Comparison of ENCODE assay signal across 12 cellular contexts in genomic region chr18:49613741-49614151, GRCh38. TPM values are rescaled to one million over a fixed set of nuclear protein-coding genes. Genes with fewer than 3 reads are reported as not detected.
A peak's percentile ranks its signal among the peaks of the same experiment; 100 is the strongest.
DNase-seq lines count a peak whose midpoint lies in the region; ATAC-seq and TF ChIP-seq lines count a peak whose summit lies in the region.
"Had no signal": no experiment of that assay in that cellular context is flagged by ENCODE, and none has a peak within 500 bp of the region (broad histone marks: within the 10 kb centered on the region; RNA-seq: fewer than 3 reads in every experiment).

No MANE protein-coding gene starts in this region.

- H3K14ac ChIP-seq in neuronal stem cell (ENCODE audit: low read length) = no peak overlapping the region

- WGBS in neuronal stem cell (ENCODE audit: extremely low coverage in 2 of 2, insufficient read length in 2 of 2, insufficient replicate concordance in 1 of 2), 2 donors = no CpG with 5 or more reads among the region's 3 CpGs
- WGBS in tibial nerve, 2 donors = 39% methylated on average over 3 of the region's 3 CpGs

- no peak overlapping the region for H4K91ac ChIP-seq in neuronal stem cell (ENCODE audit: low read depth, low read length, poor library complexity)

- no peak overlapping the region for H3K23ac ChIP-seq in neuronal stem cell (ENCODE audit: low read depth, low read length, poor library complexity)

- no peak overlapping the region for H2AK5ac ChIP-seq in neuronal stem cell (ENCODE audit: low read depth, low read length)

- no peak overlapping the region for H2AFZ ChIP-seq in neuronal stem cell (ENCODE audit: low read length)

- TF ChIP-seq CTCF in epithelial cell of esophagus (IDR thresholded peaks at IDR 0.05; ENCODE audit: insufficient read depth, low read depth, low read length, missing control alignments) (no peak), tibial nerve (IDR thresholded peaks at IDR 0.05) (no peak)

- H2BK5ac ChIP-seq in neuronal stem cell (ENCODE audit: low read length) = no peak overlapping the region

- H3K4me3 ChIP-seq in epithelial cell of esophagus (ENCODE audit: low read length) (no peak overlapping the region), neuronal stem cell (ENCODE audit: low read length in 2 of 2) (no peak overlapping the region), tibial nerve (no peak overlapping the region)
- H3K4me3 ChIP-seq: colonic mucosa had no signal

- no peak overlapping the region for H2BK12ac ChIP-seq in neuronal stem cell (ENCODE audit: low read length)

- H3K79me1 ChIP-seq in neuronal stem cell (ENCODE audit: low read depth, low read length) = no peaks in the 10 kb centered on the region

- no peak for ATAC-seq in HG03135 (IDR thresholded peaks at IDR 0.05; ENCODE audit: unreplicated experiment)
- ATAC-seq in GM18868 (IDR thresholded peaks at IDR 0.05; ENCODE audit: unreplicated experiment) = no peak

- no peak for TF ChIP-seq POLR2A in tibial nerve (IDR thresholded peaks at IDR 0.05)

- no peak overlapping the region for H4K8ac ChIP-seq in neuronal stem cell (ENCODE audit: low read depth, low read length)

- DNase-seq in DMS79 (lab: John Stamatoyannopoulos, UW) = peak; percentile 36
- no peak for DNase-seq in DMS79 treated with DMSO at 0.1 percent for 48 hours (lab: John Stamatoyannopoulos, UW)
- DNase-seq in NCI-H2227 (lab: John Stamatoyannopoulos, UW; ENCODE audit: unreplicated experiment) = peak; percentile 33
- peak; percentile 32 for DNase-seq in epithelial cell of esophagus (ENCODE audit: low read depth)
- DNase-seq in neuronal stem cell (ENCODE audit: low spot score) = no peak
- DNase-seq in tibial nerve (ENCODE audit: low spot score in 2 of 2) = no peak
- DNase-seq: activated CD4-positive, CD25-positive, alpha-beta regulatory T cell; CD4-positive, alpha-beta T cell; colonic mucosa; posterior cingulate gyrus had no signal

- H3K36me3 ChIP-seq in neuronal stem cell (replicated peaks in 1 of 2; ENCODE audit: control insufficient read depth in 2 of 2, insufficient read depth in 2 of 2, low read length in 2 of 2) = no peaks in the 10 kb centered on the region
- no peaks in the 10 kb centered on the region for H3K36me3 ChIP-seq in tibial nerve
- H3K36me3 ChIP-seq: colonic mucosa had no signal

- TF ChIP-seq EP300 in tibial nerve (IDR thresholded peaks at IDR 0.05) = no peak

- H3K9ac ChIP-seq in neuronal stem cell (ENCODE audit: low read depth, low read length, poor library complexity) = no peak overlapping the region

- H3K4me2 ChIP-seq in neuronal stem cell (ENCODE audit: insufficient read depth, low read length, poor library complexity, severe bottlenecking) = peak overlapping the region; percentile 29

- H3K27me3 ChIP-seq in neuronal stem cell (ENCODE audit: control insufficient read depth in 3 of 3, insufficient read depth in 3 of 3, low read depth in 1 of 3, low read length in 3 of 3) (no peaks in the 10 kb centered on the region), tibial nerve (no peaks in the 10 kb centered on the region)
- H3K27me3 ChIP-seq: colonic mucosa had no signal

- no peak overlapping the region for H2BK15ac ChIP-seq in neuronal stem cell (ENCODE audit: low read length)

- H3K9me3 ChIP-seq in neuronal stem cell (replicated peaks in 1 of 2; ENCODE audit: control insufficient read depth in 2 of 2, insufficient read depth in 1 of 2, low read depth in 1 of 2, low read length in 2 of 2) = no peaks in the 10 kb centered on the region
- no peaks in the 10 kb centered on the region for H3K9me3 ChIP-seq in tibial nerve
- H3K9me3 ChIP-seq: colonic mucosa had no signal

- H3K27ac ChIP-seq in neuronal stem cell (replicated peaks; ENCODE audit: low read length) (peak overlapping the region; percentile 78), tibial nerve (no peak overlapping the region)
- H3K27ac ChIP-seq: colonic mucosa had no signal

- no peak overlapping the region for H3K18ac ChIP-seq in neuronal stem cell (ENCODE audit: low read length)

- no peak overlapping the region for H3K4ac ChIP-seq in neuronal stem cell (ENCODE audit: low read length)

- peaks cover 17 to 22% of the 10 kb centered on the region in 2 donors for H3K4me1 ChIP-seq in neuronal stem cell (ENCODE audit: control insufficient read depth in 2 of 2, insufficient read depth in 1 of 2, low read depth in 1 of 2, low read length in 2 of 2)
- peaks cover 0 to 18% (median 4%) of the 10 kb centered on the region in 4 donors for H3K4me1 ChIP-seq in tibial nerve

- H2BK120ac ChIP-seq in neuronal stem cell (ENCODE audit: low read depth, low read length) = no peak overlapping the region

RNA-seq across cellular contexts. Expression of gene LIPG, which starts 51.9 kb away (rescaled TPM):
- 22.9 TPM for polyA plus RNA-seq in neuronal stem cell (2013, experiment 1 of 2)
- polyA plus RNA-seq in neuronal stem cell (2013, experiment 2 of 2) = 23.3 TPM
- under 1 TPM in 2 of 4 donors, not detected in 2; 0.39 to 0.44 TPM for total RNA-seq in tibial nerve
- total RNA-seq: CD4-positive, alpha-beta T cell had no signal

Comparison
In these comparisons a context has a peak if more than half of its experiments do, and no peak if none do; other contexts are left out.
1. DNase-seq: peak in DMS79 (single experiment), NCI-H2227 (single experiment) and epithelial cell of esophagus (single experiment); none in DMS79 treated with DMSO at 0.1 percent for 48 hours (single experiment), neuronal stem cell (single experiment) and tibial nerve (0 of 2).